ENCODE assay signal across 12 cellular contexts in genomic region chr3:140432176-140432753, GRCh38.
DNase-seq lines count a peak whose midpoint lies in the region; ATAC-seq, FAIRE-seq and TF ChIP-seq lines count a peak whose summit lies in the region.
"Had no signal": no experiment of that assay in that cellular context is flagged by ENCODE, and none has a peak within 500 bp of the region (broad histone marks: within the 10 kb centered on the region; RNA-seq: fewer than 3 reads in every experiment).

No MANE protein-coding gene starts in this region.

- peak overlapping the region; percentile 28 for H3K27ac Mint-ChIP-seq in chondrocyte (ENCODE audit: unreplicated experiment)
- no peak overlapping the region for H3K27ac Mint-ChIP-seq in MCF 10A (ENCODE audit: low read depth, unreplicated experiment)
- H3K27ac Mint-ChIP-seq: memory B cell had no signal

- no TSS peak for BruUV-seq in MCF 10A (replicated peaks; lab: Mats Ljungman, UMichigan)

- H3K36me3 Mint-ChIP-seq in chondrocyte (ENCODE audit: low read depth) (no peaks in the 10 kb centered on the region), MCF 10A (ENCODE audit: insufficient read depth, unreplicated experiment) (no peaks in the 10 kb centered on the region)
- H3K36me3 Mint-ChIP-seq: memory B cell had no signal

- no peak for FAIRE-seq in urothelium cell line (lab: Jason Lieb, UNC)
- FAIRE-seq: K562 had no signal

- CTCF ChIA-PET in MCF 10A (lab: Yijun Ruan, JAX) = interaction anchor here (0.5 to 0.6 kb wide), 2 partner anchors 16 to 227 kb away, joined by 4 to 5 read pairs; no protein-coding TSS in a partner anchor

- intact Hi-C loops in MCF 10A (cut with micrococcal nuclease) = no loop called here

- no peak overlapping the region for H3K4me3 Mint-ChIP-seq in chondrocyte (ENCODE audit: unreplicated experiment)
- no peak overlapping the region for H3K4me3 Mint-ChIP-seq in MCF 10A (ENCODE audit: unreplicated experiment)
- H3K4me3 Mint-ChIP-seq: memory B cell had no signal

- H3K9me3 Mint-ChIP-seq in chondrocyte (ENCODE audit: low read depth) = no peaks in the 10 kb centered on the region
- H3K9me3 Mint-ChIP-seq in MCF 10A (ENCODE audit: unreplicated experiment) = no peaks in the 10 kb centered on the region
- H3K9me3 Mint-ChIP-seq: memory B cell had no signal

- TF ChIP-seq CTCF in chondrocyte (IDR thresholded peaks at IDR 0.05) (no peak), MCF 10A (IDR thresholded peaks at IDR 0.05; ENCODE audit: unreplicated experiment) (no peak)

- H3K4me1 Mint-ChIP-seq in chondrocyte (ENCODE audit: low read depth) (peaks cover 34% of the 10 kb centered on the region), MCF 10A (ENCODE audit: insufficient read depth, unreplicated experiment) (no peaks in the 10 kb centered on the region)
- H3K4me1 Mint-ChIP-seq: memory B cell had no signal

- no peaks in the 10 kb centered on the region for H3K27me3 Mint-ChIP-seq in chondrocyte (ENCODE audit: low read depth)
- peaks cover 12% of the 10 kb centered on the region for H3K27me3 Mint-ChIP-seq in MCF 10A (ENCODE audit: insufficient read depth, unreplicated experiment)
- H3K27me3 Mint-ChIP-seq: memory B cell had no signal

- POLR2A ChIA-PET in MCF 10A (lab: Yijun Ruan, JAX) = interaction anchor here (0.6 kb wide), 1 partner anchor 463 kb away, joined by 3 read pairs; no protein-coding TSS in a partner anchor

- DNase-seq in NCI-H128 (lab: John Stamatoyannopoulos, UW; ENCODE audit: unreplicated experiment) = peak; percentile 64
- peak; percentile 74 for DNase-seq in NCI-H2227 (lab: John Stamatoyannopoulos, UW; ENCODE audit: unreplicated experiment)
- DNase-seq in chondrocyte (ENCODE audit: low spot score) = no peak
- DNase-seq in pons (ENCODE audit: low spot score) = peak; percentile 21
- no peak for DNase-seq in MCF 10A (ENCODE audit: unreplicated experiment)
- no peak for DNase-seq in left lobe of liver (ENCODE audit: low spot score)
- DNase-seq in urothelium cell line (ENCODE audit: low spot score) = no peak
- DNase-seq: brain microvascular endothelial cell, occipital lobe had no signal

- ATAC-seq in left lobe of liver = no peak
- no peak for ATAC-seq in HG03039 (IDR thresholded peaks at IDR 0.05; ENCODE audit: unreplicated experiment)
- ATAC-seq: K562 had no signal

Comparison
In these comparisons a context has a peak if more than half of its experiments do, and no peak if none do; other contexts are left out.
1. DNase-seq: peak in NCI-H128 (single experiment), NCI-H2227 (single experiment) and pons (single experiment); none in chondrocyte (single experiment), MCF 10A (single experiment), left lobe of liver (single experiment) and urothelium cell line (single experiment).